Comparison of ENCODE assay signal across 1 cellular context in the genomic region with DNA sequence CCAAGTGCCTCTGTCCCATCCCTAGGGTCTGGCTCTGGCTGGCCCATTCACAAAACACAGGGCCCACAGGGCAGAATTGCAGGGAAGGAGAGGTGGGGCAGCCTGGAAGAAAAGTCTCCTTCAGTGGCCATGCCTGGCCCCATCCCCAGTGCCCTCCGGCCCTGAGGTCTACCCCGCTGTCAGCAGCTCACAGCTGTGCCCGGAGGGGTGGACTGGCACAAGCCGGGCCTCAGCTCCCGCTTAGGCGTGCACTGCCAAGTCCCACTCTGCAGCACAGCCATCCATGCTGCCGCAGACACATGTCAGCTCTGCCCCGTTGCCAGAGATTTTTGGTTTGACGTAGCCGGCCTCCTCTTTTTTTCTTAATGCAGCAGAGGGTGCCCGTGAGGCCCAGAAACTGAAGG.
TF ChIP-seq lines count a peak whose summit lies in the region.

No MANE protein-coding gene starts in this region.

TF ChIP-seq in HepG2, 621 proteins besides CTCF, POLR2A, EP300 and RAD21 (continued from another document):
- TF ChIP-seq, protein P1, sequence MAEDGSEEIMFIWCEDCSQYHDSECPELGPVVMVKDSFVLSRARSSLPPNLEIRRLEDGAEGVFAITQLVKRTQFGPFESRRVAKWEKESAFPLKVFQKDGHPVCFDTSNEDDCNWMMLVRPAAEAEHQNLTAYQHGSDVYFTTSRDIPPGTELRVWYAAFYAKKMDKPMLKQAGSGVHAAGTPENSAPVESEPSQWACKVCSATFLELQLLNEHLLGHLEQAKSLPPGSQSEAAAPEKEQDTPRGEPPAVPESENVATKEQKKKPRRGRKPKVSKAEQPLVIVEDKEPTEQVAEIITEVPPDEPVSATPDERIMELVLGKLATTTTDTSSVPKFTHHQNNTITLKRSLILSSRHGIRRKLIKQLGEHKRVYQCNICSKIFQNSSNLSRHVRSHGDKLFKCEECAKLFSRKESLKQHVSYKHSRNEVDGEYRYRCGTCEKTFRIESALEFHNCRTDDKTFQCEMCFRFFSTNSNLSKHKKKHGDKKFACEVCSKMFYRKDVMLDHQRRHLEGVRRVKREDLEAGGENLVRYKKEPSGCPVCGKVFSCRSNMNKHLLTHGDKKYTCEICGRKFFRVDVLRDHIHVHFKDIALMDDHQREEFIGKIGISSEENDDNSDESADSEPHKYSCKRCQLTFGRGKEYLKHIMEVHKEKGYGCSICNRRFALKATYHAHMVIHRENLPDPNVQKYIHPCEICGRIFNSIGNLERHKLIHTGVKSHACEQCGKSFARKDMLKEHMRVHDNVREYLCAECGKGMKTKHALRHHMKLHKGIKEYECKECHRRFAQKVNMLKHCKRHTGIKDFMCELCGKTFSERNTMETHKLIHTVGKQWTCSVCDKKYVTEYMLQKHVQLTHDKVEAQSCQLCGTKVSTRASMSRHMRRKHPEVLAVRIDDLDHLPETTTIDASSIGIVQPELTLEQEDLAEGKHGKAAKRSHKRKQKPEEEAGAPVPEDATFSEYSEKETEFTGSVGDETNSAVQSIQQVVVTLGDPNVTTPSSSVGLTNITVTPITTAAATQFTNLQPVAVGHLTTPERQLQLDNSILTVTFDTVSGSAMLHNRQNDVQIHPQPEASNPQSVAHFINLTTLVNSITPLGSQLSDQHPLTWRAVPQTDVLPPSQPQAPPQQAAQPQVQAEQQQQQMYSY (CRISPR knock-in tag; IDR thresholded peaks at IDR 0.05), result no peak
- TF ChIP-seq SAP130 (CRISPR knock-in tag; IDR thresholded peaks at IDR 0.05; ENCODE audit: low read depth) (peak; percentile 54; the same call in 1 of the 2 replicates), MAX (IDR thresholded peaks at IDR 0.05) (peak; percentile 61), ETV6 (CRISPR knock-in tag; conservative IDR thresholded peaks at IDR 0.05) (no peak), TAF1 (CRISPR knock-in tag; IDR thresholded peaks at IDR 0.05) (0 out of 2 replicates have a peak, but pooled peaks have one; percentile 34), NR2F2 (IDR thresholded peaks at IDR 0.05; ENCODE audit: borderline replicate concordance, low read depth) (no peak), AGO2 (optimal IDR thresholded peaks at IDR 0.05; ENCODE audit: low read depth, low read length) (no peak), CSRNP2 (CRISPR knock-in tag; conservative IDR thresholded peaks at IDR 0.05; ENCODE audit: low read depth) (no peak), HNF4G (IDR thresholded peaks at IDR 0.05; ENCODE audit: borderline replicate concordance, low read depth, low read length) (no peak), HNF4G (CRISPR knock-in tag; IDR thresholded peaks at IDR 0.05; ENCODE audit: borderline replicate concordance, low read depth) (no peak), SOX6 (IDR thresholded peaks at IDR 0.05) (no peak), SOX6 (CRISPR knock-in tag; IDR thresholded peaks at IDR 0.05) (no peak), ZNF574 (CRISPR knock-in tag; IDR thresholded peaks at IDR 0.05) (0 out of 2 replicates have a peak, but pooled peaks have one; percentile 18), MYC (CRISPR knock-in tag; IDR thresholded peaks at IDR 0.05; ENCODE audit: borderline replicate concordance) (peak; percentile 69; the same call in 1 of the 2 replicates), ZNF776 (CRISPR knock-in tag; IDR thresholded peaks at IDR 0.05) (no peak), ZNF296 (CRISPR knock-in tag; conservative IDR thresholded peaks at IDR 0.05) (no peak), ZNF556 (CRISPR knock-in tag; IDR thresholded peaks at IDR 0.05; ENCODE audit: borderline replicate concordance) (0 out of 2 replicates have a peak, but pooled peaks have one; percentile 32), TCF7 (IDR thresholded peaks at IDR 0.05; ENCODE audit: low read depth) (no peak), ZBTB1 (CRISPR knock-in tag; IDR thresholded peaks at IDR 0.05; ENCODE audit: borderline replicate concordance) (no peak), ZNF251 (CRISPR knock-in tag; IDR thresholded peaks at IDR 0.05) (no peak), ZMYM3 (CRISPR knock-in tag; IDR thresholded peaks at IDR 0.05) (peak; percentile 53; the same call in 1 of the 2 replicates), SMARCE1 (IDR thresholded peaks at IDR 0.05; ENCODE audit: borderline replicate concordance) (no peak), RFX5 (IDR thresholded peaks at IDR 0.05; ENCODE audit: low read depth, low read length) (no peak)
- TF ChIP-seq, protein P2, sequence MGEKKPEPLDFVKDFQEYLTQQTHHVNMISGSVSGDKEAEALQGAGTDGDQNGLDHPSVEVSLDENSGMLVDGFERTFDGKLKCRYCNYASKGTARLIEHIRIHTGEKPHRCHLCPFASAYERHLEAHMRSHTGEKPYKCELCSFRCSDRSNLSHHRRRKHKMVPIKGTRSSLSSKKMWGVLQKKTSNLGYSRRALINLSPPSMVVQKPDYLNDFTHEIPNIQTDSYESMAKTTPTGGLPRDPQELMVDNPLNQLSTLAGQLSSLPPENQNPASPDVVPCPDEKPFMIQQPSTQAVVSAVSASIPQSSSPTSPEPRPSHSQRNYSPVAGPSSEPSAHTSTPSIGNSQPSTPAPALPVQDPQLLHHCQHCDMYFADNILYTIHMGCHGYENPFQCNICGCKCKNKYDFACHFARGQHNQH (CRISPR knock-in tag; IDR thresholded peaks at IDR 0.05), result no peak
- TF ChIP-seq, protein P3, sequence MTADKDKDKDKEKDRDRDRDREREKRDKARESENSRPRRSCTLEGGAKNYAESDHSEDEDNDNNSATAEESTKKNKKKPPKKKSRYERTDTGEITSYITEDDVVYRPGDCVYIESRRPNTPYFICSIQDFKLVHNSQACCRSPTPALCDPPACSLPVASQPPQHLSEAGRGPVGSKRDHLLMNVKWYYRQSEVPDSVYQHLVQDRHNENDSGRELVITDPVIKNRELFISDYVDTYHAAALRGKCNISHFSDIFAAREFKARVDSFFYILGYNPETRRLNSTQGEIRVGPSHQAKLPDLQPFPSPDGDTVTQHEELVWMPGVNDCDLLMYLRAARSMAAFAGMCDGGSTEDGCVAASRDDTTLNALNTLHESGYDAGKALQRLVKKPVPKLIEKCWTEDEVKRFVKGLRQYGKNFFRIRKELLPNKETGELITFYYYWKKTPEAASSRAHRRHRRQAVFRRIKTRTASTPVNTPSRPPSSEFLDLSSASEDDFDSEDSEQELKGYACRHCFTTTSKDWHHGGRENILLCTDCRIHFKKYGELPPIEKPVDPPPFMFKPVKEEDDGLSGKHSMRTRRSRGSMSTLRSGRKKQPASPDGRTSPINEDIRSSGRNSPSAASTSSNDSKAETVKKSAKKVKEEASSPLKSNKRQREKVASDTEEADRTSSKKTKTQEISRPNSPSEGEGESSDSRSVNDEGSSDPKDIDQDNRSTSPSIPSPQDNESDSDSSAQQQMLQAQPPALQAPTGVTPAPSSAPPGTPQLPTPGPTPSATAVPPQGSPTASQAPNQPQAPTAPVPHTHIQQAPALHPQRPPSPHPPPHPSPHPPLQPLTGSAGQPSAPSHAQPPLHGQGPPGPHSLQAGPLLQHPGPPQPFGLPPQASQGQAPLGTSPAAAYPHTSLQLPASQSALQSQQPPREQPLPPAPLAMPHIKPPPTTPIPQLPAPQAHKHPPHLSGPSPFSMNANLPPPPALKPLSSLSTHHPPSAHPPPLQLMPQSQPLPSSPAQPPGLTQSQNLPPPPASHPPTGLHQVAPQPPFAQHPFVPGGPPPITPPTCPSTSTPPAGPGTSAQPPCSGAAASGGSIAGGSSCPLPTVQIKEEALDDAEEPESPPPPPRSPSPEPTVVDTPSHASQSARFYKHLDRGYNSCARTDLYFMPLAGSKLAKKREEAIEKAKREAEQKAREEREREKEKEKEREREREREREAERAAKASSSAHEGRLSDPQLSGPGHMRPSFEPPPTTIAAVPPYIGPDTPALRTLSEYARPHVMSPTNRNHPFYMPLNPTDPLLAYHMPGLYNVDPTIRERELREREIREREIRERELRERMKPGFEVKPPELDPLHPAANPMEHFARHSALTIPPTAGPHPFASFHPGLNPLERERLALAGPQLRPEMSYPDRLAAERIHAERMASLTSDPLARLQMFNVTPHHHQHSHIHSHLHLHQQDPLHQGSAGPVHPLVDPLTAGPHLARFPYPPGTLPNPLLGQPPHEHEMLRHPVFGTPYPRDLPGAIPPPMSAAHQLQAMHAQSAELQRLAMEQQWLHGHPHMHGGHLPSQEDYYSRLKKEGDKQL (CRISPR knock-in tag; IDR thresholded peaks at IDR 0.05; ENCODE audit: low read depth), result no peak
- TF ChIP-seq, protein P4, sequence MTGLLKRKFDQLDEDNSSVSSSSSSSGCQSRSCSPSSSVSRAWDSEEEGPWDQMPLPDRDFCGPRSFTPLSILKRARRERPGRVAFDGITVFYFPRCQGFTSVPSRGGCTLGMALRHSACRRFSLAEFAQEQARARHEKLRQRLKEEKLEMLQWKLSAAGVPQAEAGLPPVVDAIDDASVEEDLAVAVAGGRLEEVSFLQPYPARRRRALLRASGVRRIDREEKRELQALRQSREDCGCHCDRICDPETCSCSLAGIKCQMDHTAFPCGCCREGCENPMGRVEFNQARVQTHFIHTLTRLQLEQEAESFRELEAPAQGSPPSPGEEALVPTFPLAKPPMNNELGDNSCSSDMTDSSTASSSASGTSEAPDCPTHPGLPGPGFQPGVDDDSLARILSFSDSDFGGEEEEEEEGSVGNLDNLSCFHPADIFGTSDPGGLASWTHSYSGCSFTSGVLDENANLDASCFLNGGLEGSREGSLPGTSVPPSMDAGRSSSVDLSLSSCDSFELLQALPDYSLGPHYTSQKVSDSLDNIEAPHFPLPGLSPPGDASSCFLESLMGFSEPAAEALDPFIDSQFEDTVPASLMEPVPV (CRISPR knock-in tag; IDR thresholded peaks at IDR 0.05), result no peak
TF ChIP-seq in HepG2: peak in this region for 23.
